ENCODE assay signal across 8 cellular contexts in genomic region chr4:109729155-109729562, GRCh38. TPM values are rescaled to one million over a fixed set of nuclear protein-coding genes. Genes with fewer than 3 reads are reported as not detected.
DNase-seq lines count a peak whose midpoint lies in the region; ATAC-seq, FAIRE-seq and TF ChIP-seq lines count a peak whose summit lies in the region.

No MANE protein-coding gene starts in this region.

- peaks cover 50% of the 10 kb centered on the region for H3K79me2 ChIP-seq in smooth muscle cell (ENCODE audit: low read depth)

- H3K36me3 ChIP-seq in iPS DF 6.9 (ENCODE audit: control insufficient read depth, insufficient read depth, low read length) (no peaks in the 10 kb centered on the region), smooth muscle cell (ENCODE audit: low read depth) (no peaks in the 10 kb centered on the region)

- H3K27ac ChIP-seq in C4-2B (peak overlapping the region; percentile 98), iPS DF 6.9 (ENCODE audit: low read length) (no peak overlapping the region), smooth muscle cell (ENCODE audit: low read depth) (no peak overlapping the region)

- peaks cover 18% of the 10 kb centered on the region for H3K36me3 Mint-ChIP-seq in activated naive CD8-positive, alpha-beta T cell treated with anti-CD3 and anti-CD28 coated beads, Interleukin-2, amount 10 ng/mL, durations not matched to agents 7 days and 5 days

- H3K4me2 ChIP-seq in smooth muscle cell: peak overlapping the region; percentile 99

- H3K9ac ChIP-seq in smooth muscle cell (ENCODE audit: low read depth): peak overlapping the region; percentile 75

- no peaks in the 10 kb centered on the region for H3K9me3 Mint-ChIP-seq in activated naive CD8-positive, alpha-beta T cell treated with anti-CD3 and anti-CD28 coated beads, Interleukin-2, amount 10 ng/mL, durations not matched to agents 7 days and 5 days

- TF ChIP-seq CTCF in C4-2B (conservative IDR thresholded peaks at IDR 0.05) (no peak), smooth muscle cell (IDR thresholded peaks at IDR 0.05; ENCODE audit: borderline replicate concordance, insufficient read depth, poor library complexity, severe bottlenecking) (no peak)

- peak overlapping the region; percentile 99 for H2AFZ ChIP-seq in smooth muscle cell (ENCODE audit: low read depth)

- H3K4me1 ChIP-seq in iPS DF 6.9 (ENCODE audit: control insufficient read depth, insufficient read depth, low read length): no peaks in the 10 kb centered on the region
- H3K4me1 ChIP-seq in smooth muscle cell (ENCODE audit: low read depth): peaks cover 7% of the 10 kb centered on the region

- H3F3A ChIP-seq in smooth muscle cell (ENCODE audit: low read depth): peaks cover 3% of the 10 kb centered on the region

- H3K27ac Mint-ChIP-seq in activated naive CD8-positive, alpha-beta T cell treated with anti-CD3 and anti-CD28 coated beads, Interleukin-2, amount 10 ng/mL, durations not matched to agents 7 days and 5 days: peak overlapping the region; percentile 83

- H3K4me3 ChIP-seq in iPS DF 6.9 (ENCODE audit: low read length) (peak overlapping the region; percentile 60), smooth muscle cell (peak overlapping the region; percentile 92)

- ATAC-seq in activated naive CD8-positive, alpha-beta T cell treated with anti-CD3 and anti-CD28 coated beads, Interleukin-2, amount 10 ng/mL, durations not matched to agents 7 days and 5 days (ENCODE audit: low read depth): no peak

- H3K4me1 Mint-ChIP-seq in activated naive CD8-positive, alpha-beta T cell treated with anti-CD3 and anti-CD28 coated beads, Interleukin-2, amount 10 ng/mL, durations not matched to agents 7 days and 5 days: peaks cover 21% of the 10 kb centered on the region

- peak; percentile 57 for FAIRE-seq in HTR-8/SVneo (lab: Jason Lieb, UNC)

- no peaks in the 10 kb centered on the region for H3K27me3 Mint-ChIP-seq in activated naive CD8-positive, alpha-beta T cell treated with anti-CD3 and anti-CD28 coated beads, Interleukin-2, amount 10 ng/mL, durations not matched to agents 7 days and 5 days

- peak; percentile 12 for DNase-seq in HTR-8/SVneo (ENCODE audit: insufficient read length, low spot score)
- no peak for DNase-seq in activated naive CD8-positive, alpha-beta T cell treated with anti-CD3 and anti-CD28 coated beads, Interleukin-2, amount 10 ng/mL, durations not matched to agents 7 days and 5 days
- DNase-seq in iPS DF 6.9 (ENCODE audit: low read depth, low spot score): no peak
- no peak for DNase-seq in smooth muscle cell (lab: John Stamatoyannopoulos, UW; ENCODE audit: unreplicated experiment)
- no peak for DNase-seq in SK-N-DZ (ENCODE audit: low spot score)
- no peak for DNase-seq in midbrain (lab: John Stamatoyannopoulos, UW)
- DNase-seq in DMS153 treated with DMSO at 0.1 percent for 48 hours (lab: John Stamatoyannopoulos, UW; ENCODE audit: unreplicated experiment): no peak

- POLR2A ChIA-PET in activated naive CD8-positive, alpha-beta T cell treated with anti-CD3 and anti-CD28 coated beads, Interleukin-2, amount 10 ng/mL, durations not matched to agents 7 days and 5 days (lab: Charles Lee): interaction anchor here (0.6 kb wide), 1 partner anchor 86 kb away, joined by 3 read pairs; the partner anchor contains the start of gene GAR1

- H3K4me3 Mint-ChIP-seq in activated naive CD8-positive, alpha-beta T cell treated with anti-CD3 and anti-CD28 coated beads, Interleukin-2, amount 10 ng/mL, durations not matched to agents 7 days and 5 days: peak overlapping the region; percentile 92

- WGBS in iPS DF 6.9 (ENCODE audit: insufficient coverage, insufficient read length): no CpG with 5 or more reads among the region's 11 CpGs
- WGBS in smooth muscle cell (ENCODE audit: low lambda C conversion rate): 1% methylated on average over 11 of the region's 11 CpGs

- no peaks in the 10 kb centered on the region for H3K27me3 ChIP-seq in iPS DF 6.9 (ENCODE audit: control insufficient read depth, insufficient read depth, low read length)
- no peaks in the 10 kb centered on the region for H3K27me3 ChIP-seq in smooth muscle cell (ENCODE audit: low read depth)

- no peaks in the 10 kb centered on the region for H3K9me3 ChIP-seq in iPS DF 6.9 (ENCODE audit: control insufficient read depth, insufficient read depth, low read length)
- H3K9me3 ChIP-seq in smooth muscle cell (replicated peaks; ENCODE audit: low read depth): no peaks in the 10 kb centered on the region

- no peaks in the 10 kb centered on the region for H4K20me1 ChIP-seq in smooth muscle cell (ENCODE audit: low read depth)

RNA-seq across cellular contexts. Expression of gene PLA2G12A, which starts 0.7 kb away (rescaled TPM):
- 10 to 100 TPM; 15.7 to 16.4 TPM for total RNA-seq in activated naive CD8-positive, alpha-beta T cell treated with anti-CD3 and anti-CD28 coated beads, Interleukin-2, amount 10 ng/mL, durations not matched to agents 7 days and 5 days
- 17.7 and 36.8 TPM in 2 replicates for total RNA-seq in smooth muscle cell
- polyA plus RNA-seq in smooth muscle cell: 56.5 and 57.6 TPM in 2 replicates
- polyA plus RNA-seq in SK-N-DZ (2014; cell fraction: cytosol; rRNA removed): 6.0 and 11.2 TPM in 2 replicates
- 4.2 and 16.3 TPM in 2 replicates for polyA plus RNA-seq in SK-N-DZ (2014; cell fraction: nucleus; rRNA removed)

RNA-seq across cellular contexts. Expression of gene CASP6, which starts 25.9 kb away (rescaled TPM):
- 10 to 100 TPM; 25.5 to 35.5 TPM for total RNA-seq in activated naive CD8-positive, alpha-beta T cell treated with anti-CD3 and anti-CD28 coated beads, Interleukin-2, amount 10 ng/mL, durations not matched to agents 7 days and 5 days
- 31.2 and 42.7 TPM in 2 replicates for total RNA-seq in smooth muscle cell
- polyA plus RNA-seq in smooth muscle cell: 34.8 and 39.5 TPM in 2 replicates
- polyA plus RNA-seq in SK-N-DZ (2014; cell fraction: cytosol; rRNA removed): 17.3 and 21.7 TPM in 2 replicates
- 9.8 and 11.3 TPM in 2 replicates for polyA plus RNA-seq in SK-N-DZ (2014; cell fraction: nucleus; rRNA removed)
